ENCODE assay signal across 17 cellular contexts in the genomic region with DNA sequence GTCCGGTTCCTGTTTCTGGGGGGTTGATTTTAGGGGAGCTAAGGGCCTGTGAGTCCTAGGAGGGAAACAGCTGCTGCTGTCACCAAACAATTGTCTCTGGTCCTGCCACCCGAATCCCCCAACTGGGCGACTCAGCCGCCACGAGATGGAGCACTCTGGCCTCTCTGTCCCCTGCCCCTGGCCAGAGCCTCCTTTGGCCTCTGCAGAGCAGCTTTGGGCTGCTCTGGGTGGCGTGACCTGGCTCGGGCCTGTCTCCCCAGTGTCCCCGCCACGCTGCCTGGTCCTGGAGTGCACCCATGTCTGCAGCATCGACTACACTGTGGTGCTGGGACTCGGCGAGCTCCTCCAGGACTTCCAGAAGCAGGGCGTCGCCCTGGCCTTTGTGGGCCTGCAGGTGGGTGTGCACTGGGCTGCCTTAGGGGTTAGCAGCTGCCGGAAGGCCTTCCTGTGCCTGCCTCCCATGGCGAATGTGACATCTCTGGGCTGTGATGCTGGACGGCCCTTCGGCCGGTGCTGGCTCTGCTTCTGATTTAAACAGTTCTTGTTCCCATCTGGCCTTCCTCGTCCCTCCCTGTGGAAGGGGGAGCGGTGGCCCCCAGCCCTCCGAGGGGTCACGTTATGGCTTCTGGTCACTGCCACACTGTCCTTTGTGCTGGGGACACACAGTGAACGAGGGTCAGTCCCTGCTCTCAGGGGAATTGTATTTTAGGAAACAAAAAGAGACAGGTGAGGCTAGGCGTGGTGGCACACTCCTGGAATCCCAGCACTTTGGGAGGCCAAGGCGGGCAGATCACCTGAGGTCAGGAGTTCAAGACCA. TPM values are rescaled to one million over a fixed set of nuclear protein-coding genes. Genes with fewer than 3 reads are reported as not detected.
DNase-seq lines count a peak whose midpoint lies in the region; ATAC-seq and TF ChIP-seq lines count a peak whose summit lies in the region.
"Had no signal": no experiment of that assay in that cellular context is flagged by ENCODE, and none has a peak within 500 bp of the region (broad histone marks: within the 10 kb centered on the region; RNA-seq: fewer than 3 reads in every experiment).

No MANE protein-coding gene starts in this region.

- H3K4me1 Mint-ChIP-seq in CD14-positive monocyte, result peaks cover 11% of the 10 kb centered on the region

- H3K36me3 ChIP-seq in WERI-Rb-1 (peaks cover 15% of the 10 kb centered on the region), mucosa of descending colon (ENCODE audit: low read depth) (no peaks in the 10 kb centered on the region)

- no peak for ATAC-seq in mucosa of descending colon

- no peak overlapping the region for H3K27ac ChIP-seq in WERI-Rb-1
- H3K27ac ChIP-seq: KMS-11, Peyer's patch had no signal

- intact Hi-C loops in CD14-positive monocyte (cut with micrococcal nuclease), result no loop called here
- intact Hi-C loops in mucosa of descending colon (cut with DNase I, micrococcal nuclease), result no loop called here

- H3K4me3 Mint-ChIP-seq in CD14-positive monocyte, result no peak overlapping the region

- peaks cover 0 to 2% (median 0%) of the 10 kb centered on the region in 7 donors for H3K9me3 Mint-ChIP-seq in CD14-positive monocyte

- H3K4me3 ChIP-seq in WERI-Rb-1 (ENCODE audit: low read depth, low read length) (no peak overlapping the region), mucosa of descending colon (no peak overlapping the region)
- H3K4me3 ChIP-seq: Peyer's patch had no signal

- peak overlapping the region in 1 of 7 donors; percentile 70 for H3K27ac Mint-ChIP-seq in CD14-positive monocyte

- TF ChIP-seq CTCF in CD14-positive monocyte (IDR thresholded peaks at IDR 0.05) (no peak), GM10266 (IDR thresholded peaks at IDR 0.05; ENCODE audit: control insufficient read depth, insufficient read depth, low read depth, missing control alignments) (peak; percentile 12), WERI-Rb-1 (IDR thresholded peaks at IDR 0.05; ENCODE audit: low read depth, low read length) (peak; percentile 15; the same call in 1 of the 2 replicates), mucosa of descending colon (IDR thresholded peaks at IDR 0.05) (no peak)

- H3K9me3 ChIP-seq in WERI-Rb-1 (ENCODE audit: severe bottlenecking) (no peaks in the 10 kb centered on the region), mucosa of descending colon (no peaks in the 10 kb centered on the region)
- H3K9me3 ChIP-seq: Peyer's patch had no signal

- no peaks in the 10 kb centered on the region for H3K27me3 ChIP-seq in WERI-Rb-1 (ENCODE audit: insufficient read depth, low read depth, severe bottlenecking)
- H3K27me3 ChIP-seq: Peyer's patch had no signal

- DNase-seq in CD14-positive monocyte (ENCODE audit: low spot score), result peak; percentile 37
- DNase-seq in GM10266 (ENCODE audit: extremely low spot score), result no peak
- DNase-seq in WERI-Rb-1, result no peak
- peak in 2 of 3 donors; percentile 21 to 40 for DNase-seq in mucosa of descending colon
- no peak for DNase-seq in NCI-H2107 (lab: John Stamatoyannopoulos, UW)
- DNase-seq in activated gamma-delta T cell treated with Interleukin-2 at 50 U/mL for 16 hours, result no peak
- DNase-seq in T-helper 2 cell, result no peak
- DNase-seq: ACHN, AML-193, DMS53, GOT3, NCI-H1048, NCI-H2227 treated with DMSO at 0.1 percent for 48 hours, NCI-H524 treated with DMSO at 0.1 percent for 48 hours, SHP77 treated with DMSO at 0.1 percent for 48 hours had no signal

- H3K27me3 Mint-ChIP-seq in CD14-positive monocyte (ENCODE audit: low read depth in 3 of 3), result peaks cover 0 to 10% (median 5%) of the 10 kb centered on the region in 3 donors

- peaks cover 0 to 11% of the 10 kb centered on the region in 2 donors for H3K36me3 Mint-ChIP-seq in CD14-positive monocyte

- H3K4me1 ChIP-seq in mucosa of descending colon (ENCODE audit: low read depth), result no peaks in the 10 kb centered on the region
- H3K4me1 ChIP-seq: Peyer's patch had no signal

RNA-seq across cellular contexts. Expression of a gene that starts 11.6 kb away (rescaled TPM):
- 10 to 100 TPM; 10.3 to 18.1 TPM for polyA plus RNA-seq in CD14-positive monocyte
- total RNA-seq in mucosa of descending colon, result 100 to 1,000 TPM; 135 to 143 (median 136) TPM

RNA-seq across cellular contexts. Expression of a gene that starts 28.9 kb away (rescaled TPM):
- polyA plus RNA-seq in CD14-positive monocyte, result 1 to 10 TPM; 1.8 to 2.6 TPM
- total RNA-seq in mucosa of descending colon, result 10 to 100 TPM; 13.8 to 18.1 (median 14.0) TPM

RNA-seq across cellular contexts. Expression of a gene that starts 29.0 kb away (rescaled TPM):
- polyA plus RNA-seq in CD14-positive monocyte, result 10 to 100 TPM; 21.1 to 31.3 TPM
- 10 to 100 TPM; 39.7 to 44.8 (median 42.5) TPM for total RNA-seq in mucosa of descending colon

Comparison
In these comparisons a context has a peak if more than half of its experiments do, and no peak if none do; other contexts are left out.
1. DNase-seq: peak in CD14-positive monocyte (single experiment) and mucosa of descending colon (2 of 3); none in GM10266 (single experiment), WERI-Rb-1 (single experiment), NCI-H2107 (single experiment), activated gamma-delta T cell treated with Interleukin-2 at 50 U/mL for 16 hours (single experiment) and T-helper 2 cell (0 of 5).
2. CTCF ChIP-seq: peak in GM10266 (single experiment) and WERI-Rb-1 (single experiment); none in CD14-positive monocyte (single experiment) and mucosa of descending colon (single experiment).